32 cellular contexts compared by ENCODE assay signal in the genomic region with DNA sequence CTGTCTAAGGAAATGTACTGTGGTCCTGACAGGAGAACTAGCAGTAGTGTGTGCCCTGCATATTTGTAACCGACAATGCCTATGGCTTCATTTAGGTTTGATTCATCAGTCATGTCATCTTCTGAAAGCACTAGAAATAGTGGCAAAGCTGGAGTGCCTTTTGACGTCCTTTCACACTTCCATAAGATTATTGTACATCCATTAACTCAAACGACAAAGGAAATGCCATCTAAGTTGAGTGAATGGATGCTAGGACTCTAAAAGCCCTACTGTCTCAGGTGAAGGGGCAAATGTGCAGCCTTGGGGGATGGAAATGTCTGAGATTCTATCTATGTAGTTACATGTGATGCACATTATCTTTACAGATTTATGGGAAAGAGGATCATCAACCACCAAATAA.
"Had no signal": no experiment of that assay in that cellular context is flagged by ENCODE, and none has a peak within 500 bp of the region (broad histone marks: within the 10 kb centered on the region; RNA-seq: fewer than 3 reads in every experiment).

No MANE protein-coding gene starts in this region.

- H3K27me3 ChIP-seq: neutrophil, ovary, right lobe of liver, sigmoid colon, suprapubic skin, testis, tibial artery, transverse colon, upper lobe of right lung, uterus had no signal

- ATAC-seq: naive thymus-derived CD4-positive, alpha-beta T cell; natural killer cell; psoas muscle; right cardiac atrium; right lobe of liver; stimulated activated memory B cell treated with anti-CD40 and anti-IgM and Interleukin-4, amounts not matched to agents 10 μg/mL and 1 μg/mL and 100 μg/mL, for 72 hours; stimulated activated naive CD8-positive, alpha-beta T cell treated with anti-CD3 and anti-CD28 coated beads, Interleukin-15, amount 100 ng/mL, for 72 hours; stimulated activated naive CD8-positive, alpha-beta T cell treated with anti-CD3 and anti-CD28 coated beads, Interleukin-15, Interleukin-2, amounts not matched to agents 100 U/mL and 50 U/mL, for 24 hours; upper lobe of right lung had no signal

- H3K36me3 ChIP-seq: neutrophil, ovary, right lobe of liver, sigmoid colon, suprapubic skin, tibial artery, transverse colon, upper lobe of right lung, uterus had no signal

- DNase-seq: naive thymus-derived CD4-positive, alpha-beta T cell; natural killer cell; nucleus accumbens; ovary; posterior cingulate gyrus; psoas muscle; right cardiac atrium; right lobe of liver; sigmoid colon; small intestine; stimulated activated CD4-positive, alpha-beta T cell treated with anti-CD3 and anti-CD28 coated beads, Interleukin-15, amount 100 ng/mL, for 24 hours; stimulated activated CD4-positive, alpha-beta T cell treated with anti-CD3 and anti-CD28 coated beads, Interleukin-2, amount 100 ng/mL, for 24 hours; stimulated activated CD4-positive, alpha-beta T cell treated with anti-CD3 and anti-CD28 coated beads, Interleukin-2, amount 100 ng/mL, for 48 hours; stimulated activated CD4-positive, alpha-beta T cell treated with anti-CD3 and anti-CD28 coated beads, Interleukin-4, amount 100 ng/mL, for 4 hours; stimulated activated CD8-positive, alpha-beta memory T cell treated with anti-CD3 and anti-CD28 coated beads, Interleukin-4, amount 100 ng/mL, for 48 hours; stimulated activated naive CD4-positive, alpha-beta T cell; stimulated activated naive CD8-positive, alpha-beta T cell treated with anti-CD3 and anti-CD28 coated beads, Interleukin-15, amount 100 ng/mL, for 72 hours; stimulated activated naive CD8-positive, alpha-beta T cell treated with anti-CD3 and anti-CD28 coated beads, Interleukin-15, Interleukin-2, amounts not matched to agents 100 U/mL and 50 U/mL, for 24 hours; substantia nigra; testis; tibial artery; transverse colon; upper lobe of right lung; uterus had no signal

- H3K4me1 ChIP-seq: parathyroid adenoma, psoas muscle, right lobe of liver, sigmoid colon, suprapubic skin, testis, tibial artery, transverse colon, upper lobe of right lung, uterus had no signal

- H3K4me3 Mint-ChIP-seq: naive thymus-derived CD4-positive, alpha-beta T cell; natural killer cell; nephron; neural crest cell; stimulated activated memory B cell treated with anti-CD40 and anti-IgM and Interleukin-4, amounts not matched to agents 10 μg/mL and 1 μg/mL and 100 μg/mL, for 72 hours; stimulated activated naive CD8-positive, alpha-beta T cell treated with anti-CD3 and anti-CD28 coated beads, Interleukin-15, amount 100 ng/mL, for 72 hours; type B pancreatic cell had no signal

- H3K27ac ChIP-seq: neutrophil, ovary, parathyroid adenoma, psoas muscle, right lobe of liver, sigmoid colon, suprapubic skin, testis, tibial artery, transverse colon, upper lobe of right lung, uterus had no signal

- H3K27me3 Mint-ChIP-seq: naive thymus-derived CD4-positive, alpha-beta T cell; progenitor cell of endocrine pancreas; stimulated activated memory B cell treated with anti-CD40 and anti-IgM and Interleukin-4, amounts not matched to agents 10 μg/mL and 1 μg/mL and 100 μg/mL, for 72 hours; stimulated activated naive CD8-positive, alpha-beta T cell treated with anti-CD3 and anti-CD28 coated beads, Interleukin-15, amount 100 ng/mL, for 72 hours; type B pancreatic cell had no signal

- H3K4me1 Mint-ChIP-seq: naive thymus-derived CD4-positive, alpha-beta T cell; natural killer cell; nephron; neural crest cell; stimulated activated memory B cell treated with anti-CD40 and anti-IgM and Interleukin-4, amounts not matched to agents 10 μg/mL and 1 μg/mL and 100 μg/mL, for 72 hours; stimulated activated naive CD8-positive, alpha-beta T cell treated with anti-CD3 and anti-CD28 coated beads, Interleukin-15, amount 100 ng/mL, for 72 hours had no signal

- H3K9me3 Mint-ChIP-seq: nephron; stimulated activated memory B cell treated with anti-CD40 and anti-IgM and Interleukin-4, amounts not matched to agents 10 μg/mL and 1 μg/mL and 100 μg/mL, for 72 hours; type B pancreatic cell had no signal

- H3K36me3 Mint-ChIP-seq: naive thymus-derived CD4-positive, alpha-beta T cell; natural killer cell; stimulated activated memory B cell treated with anti-CD40 and anti-IgM and Interleukin-4, amounts not matched to agents 10 μg/mL and 1 μg/mL and 100 μg/mL, for 72 hours; type B pancreatic cell had no signal

- H3K9ac ChIP-seq: parathyroid adenoma had no signal

- H3K9me3 ChIP-seq: neutrophil, ovary, psoas muscle, right lobe of liver, sigmoid colon, suprapubic skin, testis, tibial artery, transverse colon, upper lobe of right lung, uterus had no signal

- H3K79me2 ChIP-seq: parathyroid adenoma had no signal

- H3K4me3 ChIP-seq: ovary, psoas muscle, right lobe of liver, sigmoid colon, suprapubic skin, testis, tibial artery, transverse colon, upper lobe of right lung, uterus had no signal

- H3K27ac Mint-ChIP-seq: naive thymus-derived CD4-positive, alpha-beta T cell; natural killer cell; nephron; progenitor cell of endocrine pancreas; stimulated activated memory B cell treated with anti-CD40 and anti-IgM and Interleukin-4, amounts not matched to agents 10 μg/mL and 1 μg/mL and 100 μg/mL, for 72 hours; stimulated activated naive CD8-positive, alpha-beta T cell treated with anti-CD3 and anti-CD28 coated beads, Interleukin-15, amount 100 ng/mL, for 72 hours; type B pancreatic cell had no signal

- H2AFZ ChIP-seq: parathyroid adenoma had no signal
